Comparison of ENCODE assay signal across 12 cellular contexts in the genomic region with DNA sequence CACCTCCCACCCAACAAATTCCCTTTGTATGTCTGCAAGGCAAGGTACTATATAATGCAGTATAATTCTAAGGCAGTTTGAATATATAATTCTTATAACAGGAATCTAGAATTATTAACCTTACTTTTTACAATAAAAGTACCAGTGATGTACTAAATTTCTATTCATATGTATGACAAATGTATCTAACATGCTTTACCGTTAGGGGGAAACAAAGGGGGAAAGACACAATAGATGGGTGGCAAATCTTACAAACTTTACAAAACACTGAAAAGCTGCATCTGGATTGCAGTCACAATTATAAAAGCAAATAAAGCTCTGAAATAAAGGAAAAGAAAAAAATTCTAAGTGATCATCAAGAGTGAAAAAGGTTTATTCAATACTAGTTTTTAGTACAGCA. TPM values are rescaled to one million over a fixed set of nuclear protein-coding genes. Genes with fewer than 3 reads are reported as not detected.
A peak's percentile ranks its signal among the peaks of the same experiment; 100 is the strongest.
DNase-seq lines count a peak whose midpoint lies in the region; ATAC-seq and TF ChIP-seq lines count a peak whose summit lies in the region.
"Had no signal": no experiment of that assay in that cellular context is flagged by ENCODE, and none has a peak within 500 bp of the region (broad histone marks: within the 10 kb centered on the region; RNA-seq: fewer than 3 reads in every experiment).

No MANE protein-coding gene starts in this region.

- H3K4me2 ChIP-seq in Loucy (ENCODE audit: low read depth, low read length, poor library complexity, severe bottlenecking) = peak overlapping the region; percentile 100
- H3K4me2 ChIP-seq in neural cell (ENCODE audit: low read length) = peak overlapping the region; percentile 89

- H3K4me1 Mint-ChIP-seq in CD4-positive, alpha-beta T cell (ENCODE audit: low read depth) = peaks cover 30% of the 10 kb centered on the region
- peaks cover 34% of the 10 kb centered on the region for H3K4me1 Mint-ChIP-seq in activated CD4-positive, alpha-beta memory T cell treated with anti-CD3 and anti-CD28 coated beads, Interleukin-2, amount 10 ng/mL, durations not matched to agents 7 days and 5 days

- H3F3A ChIP-seq in Loucy (ENCODE audit: low read depth) (0 out of 2 replicates have a peak, but pooled peaks cover 5% of the 10 kb centered on the region), neural cell (ENCODE audit: insufficient read depth, low read length, poor library complexity, severe bottlenecking) (peaks cover 5% of the 10 kb centered on the region)

- H3K79me2 ChIP-seq in Loucy (ENCODE audit: insufficient read depth, low read length) (peaks cover 83% of the 10 kb centered on the region), neural cell (replicated peaks; ENCODE audit: insufficient read depth, low read length) (peaks cover 68% of the 10 kb centered on the region)

- peak overlapping the region; percentile 3 for H3K4me3 Mint-ChIP-seq in CD4-positive, alpha-beta T cell
- no peak overlapping the region for H3K4me3 Mint-ChIP-seq in activated CD4-positive, alpha-beta memory T cell treated with anti-CD3 and anti-CD28 coated beads, Interleukin-2, amount 10 ng/mL, durations not matched to agents 7 days and 5 days
- H3K4me3 Mint-ChIP-seq: memory B cell had no signal

- TF ChIP-seq CTCF in CD4-positive, alpha-beta T cell (IDR thresholded peaks at IDR 0.05) = no peak
- TF ChIP-seq CTCF in Loucy (conservative IDR thresholded peaks at IDR 0.05; ENCODE audit: low read length) = peak; percentile 54
- peak; percentile 46 for TF ChIP-seq CTCF in neural cell (IDR thresholded peaks at IDR 0.05; ENCODE audit: poor library complexity, severe bottlenecking)
- TF ChIP-seq CTCF in GM13977 (IDR thresholded peaks at IDR 0.05; ENCODE audit: extremely low read depth, insufficient read depth, missing control alignments) = no peak

- no peak overlapping the region for H3K27ac ChIP-seq in CD4-positive, alpha-beta T cell (ENCODE audit: low read depth, low read length)
- no peak overlapping the region for H3K27ac ChIP-seq in duodenal mucosa (ENCODE audit: low read depth, low read length)
- H3K27ac ChIP-seq in neural cell (ENCODE audit: low read length) = peak overlapping the region; percentile 98

- in situ Hi-C loops in GM13977 (cut with MboI; ENCODE audit: low pct_unique_long_range_greater_than_20kb, low sequenced_read_pairs, unreplicated experiment) = no loop called here

- H3K9ac ChIP-seq in Loucy (ENCODE audit: low read depth, low read length, poor library complexity, severe bottlenecking) (peak overlapping the region; percentile 100), duodenal mucosa (ENCODE audit: low read depth in 1 of 2, low read length in 2 of 2) (peak overlapping the region in 1 of 2 donors; percentile 5), neural cell (ENCODE audit: low read length) (peak overlapping the region; percentile 98)

- no peak for ATAC-seq in CD4-positive, alpha-beta T cell (ENCODE audit: poor library complexity)
- ATAC-seq in HG03045 (IDR thresholded peaks at IDR 0.05; ENCODE audit: unreplicated experiment) = no peak

- TF ChIP-seq EP300 in neural cell (conservative IDR thresholded peaks at IDR 0.05; ENCODE audit: poor library complexity, severe bottlenecking) = no peak

- H4K20me1 ChIP-seq in Loucy (ENCODE audit: insufficient read depth, low read length, poor library complexity, severe bottlenecking) (peaks cover 57% of the 10 kb centered on the region), neural cell (ENCODE audit: insufficient read depth) (peaks cover 20% of the 10 kb centered on the region)

- intact Hi-C loops in CD4-positive, alpha-beta T cell (cut with DNase I, micrococcal nuclease) = no loop called here

- H2AFZ ChIP-seq in Loucy (ENCODE audit: low read length) (no peak overlapping the region), neural cell (ENCODE audit: low read depth, low read length) (no peak overlapping the region)

- H3K27me3 ChIP-seq in CD4-positive, alpha-beta T cell (ENCODE audit: control insufficient read depth, insufficient read depth, low read length) = peaks cover 32% of the 10 kb centered on the region
- H3K27me3 ChIP-seq in Loucy (ENCODE audit: insufficient read depth, low read length, poor library complexity, severe bottlenecking) (no peaks in the 10 kb centered on the region), duodenal mucosa (ENCODE audit: control insufficient read depth in 1 of 2, insufficient read depth in 2 of 2, low read length in 2 of 2) (peaks cover 0 to 3% of the 10 kb centered on the region in 2 donors), neural cell (ENCODE audit: insufficient read depth, low read depth, low read length) (no peaks in the 10 kb centered on the region)

- peaks cover 51% of the 10 kb centered on the region for H3K4me1 ChIP-seq in Loucy (ENCODE audit: insufficient read depth, low read length, poor library complexity, severe bottlenecking)
- H3K4me1 ChIP-seq in duodenal mucosa (ENCODE audit: control insufficient read depth in 1 of 2, insufficient read depth in 2 of 2, low read length in 2 of 2) = peaks cover 7 to 27% of the 10 kb centered on the region in 2 donors

- no peak for DNase-seq in CD4-positive, alpha-beta T cell
- DNase-seq in GM13977 (ENCODE audit: low spot score) (no peak), SW 1271 (lab: John Stamatoyannopoulos, UW) (no peak)
- DNase-seq in activated CD4-positive, alpha-beta memory T cell treated with anti-CD3 and anti-CD28 coated beads, Interleukin-2, amount 10 ng/mL, durations not matched to agents 7 days and 5 days = no peak
- DNase-seq: DMS 273 treated with DMSO at 0.1 percent for 48 hours, NCI-H187 treated with DMSO at 0.1 percent for 48 hours had no signal

- H3K9me3 ChIP-seq in CD4-positive, alpha-beta T cell (ENCODE audit: control insufficient read depth, low read length) = no peaks in the 10 kb centered on the region
- no peaks in the 10 kb centered on the region for H3K9me3 ChIP-seq in Loucy (ENCODE audit: insufficient read depth, low read depth, low read length)
- no peaks in the 10 kb centered on the region for H3K9me3 ChIP-seq in duodenal mucosa (ENCODE audit: control insufficient read depth in 1 of 2, low read length in 2 of 2)
- H3K9me3 ChIP-seq in neural cell (ENCODE audit: low read length) = no peaks in the 10 kb centered on the region

- no peak for TF ChIP-seq RAD21 in neural cell (conservative IDR thresholded peaks at IDR 0.05)

- POLR2A ChIA-PET in CD4-positive, alpha-beta T cell (lab: Charles Lee) = interaction anchor here (3.4 kb wide), 1 partner anchor 37 kb away, joined by 17 read pairs; no protein-coding TSS in a partner anchor
- POLR2A ChIA-PET in activated CD4-positive, alpha-beta memory T cell treated with anti-CD3 and anti-CD28 coated beads, Interleukin-2, amount 10 ng/mL, durations not matched to agents 7 days and 5 days (lab: Charles Lee) = no interaction called here

- H3K36me3 Mint-ChIP-seq in CD4-positive, alpha-beta T cell (ENCODE audit: low read depth) = peaks cover 4% of the 10 kb centered on the region
- H3K36me3 Mint-ChIP-seq in activated CD4-positive, alpha-beta memory T cell treated with anti-CD3 and anti-CD28 coated beads, Interleukin-2, amount 10 ng/mL, durations not matched to agents 7 days and 5 days (ENCODE audit: low read depth) = peaks cover 3% of the 10 kb centered on the region
- H3K36me3 Mint-ChIP-seq: memory B cell had no signal

- H3K36me3 ChIP-seq in Loucy (ENCODE audit: insufficient read depth, low read length) (no peaks in the 10 kb centered on the region), duodenal mucosa (ENCODE audit: control insufficient read depth in 1 of 2, insufficient read depth in 2 of 2, low read length in 2 of 2) (no peaks in the 10 kb centered on the region), neural cell (ENCODE audit: insufficient read depth, low read length) (no peaks in the 10 kb centered on the region)

- peaks cover 60% of the 10 kb centered on the region for H3K27me3 Mint-ChIP-seq in CD4-positive, alpha-beta T cell
- H3K27me3 Mint-ChIP-seq in activated CD4-positive, alpha-beta memory T cell treated with anti-CD3 and anti-CD28 coated beads, Interleukin-2, amount 10 ng/mL, durations not matched to agents 7 days and 5 days = peaks cover 52% of the 10 kb centered on the region

- CTCF ChIA-PET in CD4-positive, alpha-beta T cell (lab: Charles Lee) = no interaction called here
- CTCF ChIA-PET in activated CD4-positive, alpha-beta memory T cell treated with anti-CD3 and anti-CD28 coated beads, Interleukin-2, amount 10 ng/mL, durations not matched to agents 7 days and 5 days (lab: Charles Lee) = no interaction called here

- no peaks in the 10 kb centered on the region for H3K9me2 ChIP-seq in Loucy (replicated peaks; ENCODE audit: low read depth, low read length)
- H3K9me2 ChIP-seq in neural cell (ENCODE audit: insufficient read depth, low read length) = no peaks in the 10 kb centered on the region

- H3K9me3 Mint-ChIP-seq in CD4-positive, alpha-beta T cell = no peaks in the 10 kb centered on the region
- H3K9me3 Mint-ChIP-seq in activated CD4-positive, alpha-beta memory T cell treated with anti-CD3 and anti-CD28 coated beads, Interleukin-2, amount 10 ng/mL, durations not matched to agents 7 days and 5 days = no peaks in the 10 kb centered on the region
- H3K9me3 Mint-ChIP-seq: memory B cell had no signal

- H3K4me3 ChIP-seq in Loucy (ENCODE audit: low read length, poor library complexity, severe bottlenecking) (peak overlapping the region; percentile 91), duodenal mucosa (ENCODE audit: low read depth in 1 of 2, low read length in 2 of 2) (peak overlapping the region; percentile 84 to 94), neural cell (ENCODE audit: low read length) (peak overlapping the region; percentile 83)

- no peak overlapping the region for H3K27ac Mint-ChIP-seq in CD4-positive, alpha-beta T cell
- H3K27ac Mint-ChIP-seq in activated CD4-positive, alpha-beta memory T cell treated with anti-CD3 and anti-CD28 coated beads, Interleukin-2, amount 10 ng/mL, durations not matched to agents 7 days and 5 days = no peak overlapping the region
- H3K27ac Mint-ChIP-seq: memory B cell had no signal

TF ChIP-seq in neural cell, 6 proteins besides CTCF, POLR2A, EP300 and RAD21 (continues in another document):
- no peak for TF ChIP-seq MXI1 (conservative IDR thresholded peaks at IDR 0.05; ENCODE audit: poor library complexity, severe bottlenecking)
- TF ChIP-seq EZH2 (IDR thresholded peaks at IDR 0.05; ENCODE audit: borderline replicate concordance, insufficient read depth, low read length, poor library complexity, severe bottlenecking) = no peak

RNA-seq across cellular contexts. Expression of a gene that starts 2.3 kb away (rescaled TPM):
- under 1 TPM; 0.20 to 0.38 TPM for total RNA-seq in CD4-positive, alpha-beta T cell
- polyA plus RNA-seq in neural cell = 119 and 125 TPM in 2 replicates
- 282 and 322 TPM in 2 replicates for polyA minus RNA-seq in neural cell
- total RNA-seq in activated CD4-positive, alpha-beta memory T cell treated with anti-CD3 and anti-CD28 coated beads, Interleukin-2, amount 10 ng/mL, durations not matched to agents 7 days and 5 days = 1 to 10 TPM; 5.0 to 5.2 TPM

RNA-seq across cellular contexts. Expression of a gene that starts 44.7 kb away (rescaled TPM):
- total RNA-seq in CD4-positive, alpha-beta T cell = not detected
- 0.62 and 0.96 TPM in 2 replicates for polyA plus RNA-seq in neural cell
- not detected in 2 replicates for polyA minus RNA-seq in neural cell
- total RNA-seq in activated CD4-positive, alpha-beta memory T cell treated with anti-CD3 and anti-CD28 coated beads, Interleukin-2, amount 10 ng/mL, durations not matched to agents 7 days and 5 days = not detected

RNA-seq across cellular contexts. Expression of a gene that starts 46.1 kb away (rescaled TPM):
- total RNA-seq in CD4-positive, alpha-beta T cell = not detected
- polyA plus RNA-seq in neural cell = not detected in 2 replicates
- not detected in 2 replicates for polyA minus RNA-seq in neural cell
- total RNA-seq in activated CD4-positive, alpha-beta memory T cell treated with anti-CD3 and anti-CD28 coated beads, Interleukin-2, amount 10 ng/mL, durations not matched to agents 7 days and 5 days = not detected
- total RNA-seq: bronchial epithelial cell had no signal

Comparison
In these comparisons a context has a peak if more than half of its experiments do, and no peak if none do; other contexts are left out.
1. CTCF ChIP-seq: peak in Loucy (single experiment) and neural cell (single experiment); none in CD4-positive, alpha-beta T cell (single experiment) and GM13977 (single experiment).
2. RNA of a gene that starts 2.3 kb away (total RNA-seq): 5.0 to 5.2 TPM in activated CD4-positive, alpha-beta memory T cell treated with anti-CD3 and anti-CD28 coated beads, Interleukin-2, amount 10 ng/mL, durations not matched to agents 7 days and 5 days; 0.20 to 0.38 TPM in CD4-positive, alpha-beta T cell; every median in the first group is over 4 times any median in the second.
3. Peak in every context shown above with its lines, with median percentiles within 50 percentile points of each other: H3K4me3 ChIP-seq.